Comparison of ENCODE assay signal across 2 cellular contexts in the genomic region with DNA sequence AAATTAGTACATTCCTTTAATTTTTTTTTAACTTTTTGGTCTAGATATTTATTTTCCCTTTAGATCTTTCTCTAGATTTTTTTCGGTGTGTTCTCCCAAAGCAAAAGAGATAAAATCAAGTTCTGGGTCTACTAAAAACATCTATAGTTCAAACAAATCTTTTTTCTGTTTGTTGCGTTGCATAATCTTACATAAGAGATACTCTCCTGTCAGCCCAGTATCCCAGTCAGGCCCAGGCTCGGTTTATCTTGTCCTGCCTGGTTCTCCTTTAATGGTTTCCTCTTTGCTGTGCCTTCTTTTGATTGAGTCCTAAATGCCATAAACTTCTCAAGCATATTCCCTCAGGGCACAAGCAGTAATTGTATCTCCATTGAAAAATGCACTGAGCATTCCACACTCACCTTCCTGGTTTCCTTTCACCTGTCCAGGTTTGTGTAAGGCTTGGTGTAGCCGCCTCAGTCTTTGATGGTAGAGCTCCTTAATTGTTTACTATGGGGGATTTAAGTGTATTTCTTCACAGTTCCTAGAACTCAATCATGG.
TF ChIP-seq lines count a peak whose summit lies in the region.

No MANE protein-coding gene starts in this region.

TF ChIP-seq in WTC11, 78 proteins besides CTCF, POLR2A, EP300 and RAD21 (continued from another document):
- TF ChIP-seq, protein P1, sequence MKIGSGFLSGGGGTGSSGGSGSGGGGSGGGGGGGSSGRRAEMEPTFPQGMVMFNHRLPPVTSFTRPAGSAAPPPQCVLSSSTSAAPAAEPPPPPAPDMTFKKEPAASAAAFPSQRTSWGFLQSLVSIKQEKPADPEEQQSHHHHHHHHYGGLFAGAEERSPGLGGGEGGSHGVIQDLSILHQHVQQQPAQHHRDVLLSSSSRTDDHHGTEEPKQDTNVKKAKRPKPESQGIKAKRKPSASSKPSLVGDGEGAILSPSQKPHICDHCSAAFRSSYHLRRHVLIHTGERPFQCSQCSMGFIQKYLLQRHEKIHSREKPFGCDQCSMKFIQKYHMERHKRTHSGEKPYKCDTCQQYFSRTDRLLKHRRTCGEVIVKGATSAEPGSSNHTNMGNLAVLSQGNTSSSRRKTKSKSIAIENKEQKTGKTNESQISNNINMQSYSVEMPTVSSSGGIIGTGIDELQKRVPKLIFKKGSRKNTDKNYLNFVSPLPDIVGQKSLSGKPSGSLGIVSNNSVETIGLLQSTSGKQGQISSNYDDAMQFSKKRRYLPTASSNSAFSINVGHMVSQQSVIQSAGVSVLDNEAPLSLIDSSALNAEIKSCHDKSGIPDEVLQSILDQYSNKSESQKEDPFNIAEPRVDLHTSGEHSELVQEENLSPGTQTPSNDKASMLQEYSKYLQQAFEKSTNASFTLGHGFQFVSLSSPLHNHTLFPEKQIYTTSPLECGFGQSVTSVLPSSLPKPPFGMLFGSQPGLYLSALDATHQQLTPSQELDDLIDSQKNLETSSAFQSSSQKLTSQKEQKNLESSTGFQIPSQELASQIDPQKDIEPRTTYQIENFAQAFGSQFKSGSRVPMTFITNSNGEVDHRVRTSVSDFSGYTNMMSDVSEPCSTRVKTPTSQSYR (CRISPR knock-in tag; IDR thresholded peaks at IDR 0.05): no peak
- TF ChIP-seq RELA (CRISPR knock-in tag; IDR thresholded peaks at IDR 0.05; ENCODE audit: borderline replicate concordance) (no peak), TEAD1 (CRISPR knock-in tag; IDR thresholded peaks at IDR 0.05) (no peak), CREM (CRISPR knock-in tag; IDR thresholded peaks at IDR 0.05) (no peak), KAT7 (CRISPR knock-in tag; IDR thresholded peaks at IDR 0.05; ENCODE audit: borderline replicate concordance) (no peak), NR3C1 (CRISPR knock-in tag; conservative IDR thresholded peaks at IDR 0.05; ENCODE audit: low read depth) (no peak)
- TF ChIP-seq, protein P2, sequence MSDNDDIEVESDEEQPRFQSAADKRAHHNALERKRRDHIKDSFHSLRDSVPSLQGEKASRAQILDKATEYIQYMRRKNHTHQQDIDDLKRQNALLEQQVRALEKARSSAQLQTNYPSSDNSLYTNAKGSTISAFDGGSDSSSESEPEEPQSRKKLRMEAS (CRISPR knock-in tag; IDR thresholded peaks at IDR 0.05): no peak
- TF ChIP-seq, protein P3, sequence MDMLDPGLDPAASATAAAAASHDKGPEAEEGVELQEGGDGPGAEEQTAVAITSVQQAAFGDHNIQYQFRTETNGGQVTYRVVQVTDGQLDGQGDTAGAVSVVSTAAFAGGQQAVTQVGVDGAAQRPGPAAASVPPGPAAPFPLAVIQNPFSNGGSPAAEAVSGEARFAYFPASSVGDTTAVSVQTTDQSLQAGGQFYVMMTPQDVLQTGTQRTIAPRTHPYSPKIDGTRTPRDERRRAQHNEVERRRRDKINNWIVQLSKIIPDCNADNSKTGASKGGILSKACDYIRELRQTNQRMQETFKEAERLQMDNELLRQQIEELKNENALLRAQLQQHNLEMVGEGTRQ (CRISPR knock-in tag; IDR thresholded peaks at IDR 0.05): no peak

TF ChIP-seq in HepG2, 621 proteins besides CTCF, POLR2A, EP300 and RAD21 (continued from another document):
- TF ChIP-seq, protein P4, sequence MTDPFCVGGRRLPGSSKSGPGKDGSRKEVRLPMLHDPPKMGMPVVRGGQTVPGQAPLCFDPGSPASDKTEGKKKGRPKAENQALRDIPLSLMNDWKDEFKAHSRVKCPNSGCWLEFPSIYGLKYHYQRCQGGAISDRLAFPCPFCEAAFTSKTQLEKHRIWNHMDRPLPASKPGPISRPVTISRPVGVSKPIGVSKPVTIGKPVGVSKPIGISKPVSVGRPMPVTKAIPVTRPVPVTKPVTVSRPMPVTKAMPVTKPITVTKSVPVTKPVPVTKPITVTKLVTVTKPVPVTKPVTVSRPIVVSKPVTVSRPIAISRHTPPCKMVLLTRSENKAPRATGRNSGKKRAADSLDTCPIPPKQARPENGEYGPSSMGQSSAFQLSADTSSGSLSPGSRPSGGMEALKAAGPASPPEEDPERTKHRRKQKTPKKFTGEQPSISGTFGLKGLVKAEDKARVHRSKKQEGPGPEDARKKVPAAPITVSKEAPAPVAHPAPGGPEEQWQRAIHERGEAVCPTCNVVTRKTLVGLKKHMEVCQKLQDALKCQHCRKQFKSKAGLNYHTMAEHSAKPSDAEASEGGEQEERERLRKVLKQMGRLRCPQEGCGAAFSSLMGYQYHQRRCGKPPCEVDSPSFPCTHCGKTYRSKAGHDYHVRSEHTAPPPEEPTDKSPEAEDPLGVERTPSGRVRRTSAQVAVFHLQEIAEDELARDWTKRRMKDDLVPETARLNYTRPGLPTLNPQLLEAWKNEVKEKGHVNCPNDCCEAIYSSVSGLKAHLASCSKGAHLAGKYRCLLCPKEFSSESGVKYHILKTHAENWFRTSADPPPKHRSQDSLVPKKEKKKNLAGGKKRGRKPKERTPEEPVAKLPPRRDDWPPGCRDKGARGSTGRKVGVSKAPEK (CRISPR knock-in tag; IDR thresholded peaks at IDR 0.05; ENCODE audit: borderline replicate concordance): no peak
- TF ChIP-seq MBD4 (IDR thresholded peaks at IDR 0.05; ENCODE audit: borderline replicate concordance, low read length) (no peak), SRY (CRISPR knock-in tag; IDR thresholded peaks at IDR 0.05) (no peak), RBM39 (IDR thresholded peaks at IDR 0.05; ENCODE audit: low read depth, low read length, poor library complexity, severe bottlenecking) (no peak), U2AF2 (IDR thresholded peaks at IDR 0.05; ENCODE audit: low read depth, low read length) (no peak), IKZF1 (IDR thresholded peaks at IDR 0.05) (no peak), ZNF652 (CRISPR knock-in tag; IDR thresholded peaks at IDR 0.05; ENCODE audit: borderline replicate concordance, low read depth) (no peak), CEBPB (IDR thresholded peaks at IDR 0.05; ENCODE audit: borderline replicate concordance, low read depth, low read length) (peak; percentile 27; the same call in 1 of the 2 replicates), ZBTB7B (CRISPR knock-in tag; IDR thresholded peaks at IDR 0.05) (no peak), HNRNPH1 (optimal IDR thresholded peaks at IDR 0.05; ENCODE audit: low read depth, low read length) (no peak), TBX2 (CRISPR knock-in tag; IDR thresholded peaks at IDR 0.05; ENCODE audit: borderline replicate concordance) (no peak), ZNF589 (CRISPR knock-in tag; conservative IDR thresholded peaks at IDR 0.05) (no peak), ZC3H4 (CRISPR knock-in tag; IDR thresholded peaks at IDR 0.05; ENCODE audit: borderline replicate concordance) (no peak), GFI1 (CRISPR knock-in tag; IDR thresholded peaks at IDR 0.05; ENCODE audit: borderline replicate concordance) (peak; percentile 40; the same call in 1 of the 2 replicates), IRX3 (CRISPR knock-in tag; IDR thresholded peaks at IDR 0.05; ENCODE audit: borderline replicate concordance, low read depth) (no peak)
- TF ChIP-seq, protein P5, sequence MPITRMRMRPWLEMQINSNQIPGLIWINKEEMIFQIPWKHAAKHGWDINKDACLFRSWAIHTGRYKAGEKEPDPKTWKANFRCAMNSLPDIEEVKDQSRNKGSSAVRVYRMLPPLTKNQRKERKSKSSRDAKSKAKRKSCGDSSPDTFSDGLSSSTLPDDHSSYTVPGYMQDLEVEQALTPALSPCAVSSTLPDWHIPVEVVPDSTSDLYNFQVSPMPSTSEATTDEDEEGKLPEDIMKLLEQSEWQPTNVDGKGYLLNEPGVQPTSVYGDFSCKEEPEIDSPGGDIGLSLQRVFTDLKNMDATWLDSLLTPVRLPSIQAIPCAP (CRISPR knock-in tag; IDR thresholded peaks at IDR 0.05; ENCODE audit: low read depth): no peak
- TF ChIP-seq, protein P6, sequence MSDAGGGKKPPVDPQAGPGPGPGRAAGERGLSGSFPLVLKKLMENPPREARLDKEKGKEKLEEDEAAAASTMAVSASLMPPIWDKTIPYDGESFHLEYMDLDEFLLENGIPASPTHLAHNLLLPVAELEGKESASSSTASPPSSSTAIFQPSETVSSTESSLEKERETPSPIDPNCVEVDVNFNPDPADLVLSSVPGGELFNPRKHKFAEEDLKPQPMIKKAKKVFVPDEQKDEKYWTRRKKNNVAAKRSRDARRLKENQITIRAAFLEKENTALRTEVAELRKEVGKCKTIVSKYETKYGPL (CRISPR knock-in tag; IDR thresholded peaks at IDR 0.05): peak; percentile 68; the same call in 1 of the 2 replicates
